1 cellular context compared by ENCODE assay signal in the genomic region with DNA sequence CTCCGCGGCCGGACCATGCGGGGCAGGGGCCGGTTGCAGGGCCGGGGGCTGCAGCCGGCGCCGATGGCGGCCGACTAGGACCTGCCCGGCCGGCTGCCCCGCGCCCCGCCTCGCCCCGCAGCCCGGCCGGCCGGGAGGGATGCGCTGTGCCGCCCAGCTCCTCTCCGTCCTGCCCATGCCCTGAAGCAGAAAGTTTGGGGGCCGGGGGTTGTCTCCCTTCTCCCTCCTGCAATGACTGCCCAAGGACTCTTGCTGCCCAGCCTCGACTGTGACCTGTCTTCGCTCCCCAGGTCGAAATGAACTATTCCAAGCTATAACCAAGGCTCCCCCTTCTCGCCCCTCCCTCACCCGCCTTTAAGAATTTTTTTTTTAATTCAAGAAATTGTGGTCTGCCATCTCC.
TF ChIP-seq lines count a peak whose summit lies in the region.

No MANE protein-coding gene starts in this region.

TF ChIP-seq in GM12878, 131 proteins besides CTCF, POLR2A, EP300 and RAD21 (continued from another document):
- TF ChIP-seq, protein P1, sequence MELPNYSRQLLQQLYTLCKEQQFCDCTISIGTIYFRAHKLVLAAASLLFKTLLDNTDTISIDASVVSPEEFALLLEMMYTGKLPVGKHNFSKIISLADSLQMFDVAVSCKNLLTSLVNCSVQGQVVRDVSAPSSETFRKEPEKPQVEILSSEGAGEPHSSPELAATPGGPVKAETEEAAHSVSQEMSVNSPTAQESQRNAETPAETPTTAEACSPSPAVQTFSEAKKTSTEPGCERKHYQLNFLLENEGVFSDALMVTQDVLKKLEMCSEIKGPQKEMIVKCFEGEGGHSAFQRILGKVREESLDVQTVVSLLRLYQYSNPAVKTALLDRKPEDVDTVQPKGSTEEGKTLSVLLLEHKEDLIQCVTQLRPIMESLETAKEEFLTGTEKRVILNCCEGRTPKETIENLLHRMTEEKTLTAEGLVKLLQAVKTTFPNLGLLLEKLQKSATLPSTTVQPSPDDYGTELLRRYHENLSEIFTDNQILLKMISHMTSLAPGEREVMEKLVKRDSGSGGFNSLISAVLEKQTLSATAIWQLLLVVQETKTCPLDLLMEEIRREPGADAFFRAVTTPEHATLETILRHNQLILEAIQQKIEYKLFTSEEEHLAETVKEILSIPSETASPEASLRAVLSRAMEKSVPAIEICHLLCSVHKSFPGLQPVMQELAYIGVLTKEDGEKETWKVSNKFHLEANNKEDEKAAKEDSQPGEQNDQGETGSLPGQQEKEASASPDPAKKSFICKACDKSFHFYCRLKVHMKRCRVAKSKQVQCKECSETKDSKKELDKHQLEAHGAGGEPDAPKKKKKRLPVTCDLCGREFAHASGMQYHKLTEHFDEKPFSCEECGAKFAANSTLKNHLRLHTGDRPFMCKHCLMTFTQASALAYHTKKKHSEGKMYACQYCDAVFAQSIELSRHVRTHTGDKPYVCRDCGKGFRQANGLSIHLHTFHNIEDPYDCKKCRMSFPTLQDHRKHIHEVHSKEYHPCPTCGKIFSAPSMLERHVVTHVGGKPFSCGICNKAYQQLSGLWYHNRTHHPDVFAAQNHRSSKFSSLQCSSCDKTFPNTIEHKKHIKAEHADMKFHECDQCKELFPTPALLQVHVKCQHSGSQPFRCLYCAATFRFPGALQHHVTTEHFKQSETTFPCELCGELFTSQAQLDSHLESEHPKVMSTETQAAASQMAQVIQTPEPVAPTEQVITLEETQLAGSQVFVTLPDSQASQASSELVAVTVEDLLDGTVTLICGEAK (IDR thresholded peaks at IDR 0.05; ENCODE audit: borderline replicate concordance): no peak
- TF ChIP-seq ZNF217 (IDR thresholded peaks at IDR 0.05) (no peak), FOXM1 (IDR thresholded peaks at IDR 0.05; ENCODE audit: low read depth, low read length) (no peak), JUND (IDR thresholded peaks at IDR 0.05; ENCODE audit: low read depth, low read length) (no peak)
- TF ChIP-seq, protein P2, sequence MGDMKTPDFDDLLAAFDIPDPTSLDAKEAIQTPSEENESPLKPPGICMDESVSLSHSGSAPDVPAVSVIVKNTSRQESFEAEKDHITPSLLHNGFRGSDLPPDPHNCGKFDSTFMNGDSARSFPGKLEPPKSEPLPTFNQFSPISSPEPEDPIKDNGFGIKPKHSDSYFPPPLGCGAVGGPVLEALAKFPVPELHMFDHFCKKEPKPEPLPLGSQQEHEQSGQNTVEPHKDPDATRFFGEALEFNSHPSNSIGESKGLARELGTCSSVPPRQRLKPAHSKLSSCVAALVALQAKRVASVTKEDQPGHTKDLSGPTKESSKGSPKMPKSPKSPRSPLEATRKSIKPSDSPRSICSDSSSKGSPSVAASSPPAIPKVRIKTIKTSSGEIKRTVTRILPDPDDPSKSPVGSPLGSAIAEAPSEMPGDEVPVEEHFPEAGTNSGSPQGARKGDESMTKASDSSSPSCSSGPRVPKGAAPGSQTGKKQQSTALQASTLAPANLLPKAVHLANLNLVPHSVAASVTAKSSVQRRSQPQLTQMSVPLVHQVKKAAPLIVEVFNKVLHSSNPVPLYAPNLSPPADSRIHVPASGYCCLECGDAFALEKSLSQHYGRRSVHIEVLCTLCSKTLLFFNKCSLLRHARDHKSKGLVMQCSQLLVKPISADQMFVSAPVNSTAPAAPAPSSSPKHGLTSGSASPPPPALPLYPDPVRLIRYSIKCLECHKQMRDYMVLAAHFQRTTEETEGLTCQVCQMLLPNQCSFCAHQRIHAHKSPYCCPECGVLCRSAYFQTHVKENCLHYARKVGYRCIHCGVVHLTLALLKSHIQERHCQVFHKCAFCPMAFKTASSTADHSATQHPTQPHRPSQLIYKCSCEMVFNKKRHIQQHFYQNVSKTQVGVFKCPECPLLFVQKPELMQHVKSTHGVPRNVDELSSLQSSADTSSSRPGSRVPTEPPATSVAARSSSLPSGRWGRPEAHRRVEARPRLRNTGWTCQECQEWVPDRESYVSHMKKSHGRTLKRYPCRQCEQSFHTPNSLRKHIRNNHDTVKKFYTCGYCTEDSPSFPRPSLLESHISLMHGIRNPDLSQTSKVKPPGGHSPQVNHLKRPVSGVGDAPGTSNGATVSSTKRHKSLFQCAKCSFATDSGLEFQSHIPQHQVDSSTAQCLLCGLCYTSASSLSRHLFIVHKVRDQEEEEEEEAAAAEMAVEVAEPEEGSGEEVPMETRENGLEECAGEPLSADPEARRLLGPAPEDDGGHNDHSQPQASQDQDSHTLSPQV (IDR thresholded peaks at IDR 0.05): no peak
- TF ChIP-seq, protein P3, sequence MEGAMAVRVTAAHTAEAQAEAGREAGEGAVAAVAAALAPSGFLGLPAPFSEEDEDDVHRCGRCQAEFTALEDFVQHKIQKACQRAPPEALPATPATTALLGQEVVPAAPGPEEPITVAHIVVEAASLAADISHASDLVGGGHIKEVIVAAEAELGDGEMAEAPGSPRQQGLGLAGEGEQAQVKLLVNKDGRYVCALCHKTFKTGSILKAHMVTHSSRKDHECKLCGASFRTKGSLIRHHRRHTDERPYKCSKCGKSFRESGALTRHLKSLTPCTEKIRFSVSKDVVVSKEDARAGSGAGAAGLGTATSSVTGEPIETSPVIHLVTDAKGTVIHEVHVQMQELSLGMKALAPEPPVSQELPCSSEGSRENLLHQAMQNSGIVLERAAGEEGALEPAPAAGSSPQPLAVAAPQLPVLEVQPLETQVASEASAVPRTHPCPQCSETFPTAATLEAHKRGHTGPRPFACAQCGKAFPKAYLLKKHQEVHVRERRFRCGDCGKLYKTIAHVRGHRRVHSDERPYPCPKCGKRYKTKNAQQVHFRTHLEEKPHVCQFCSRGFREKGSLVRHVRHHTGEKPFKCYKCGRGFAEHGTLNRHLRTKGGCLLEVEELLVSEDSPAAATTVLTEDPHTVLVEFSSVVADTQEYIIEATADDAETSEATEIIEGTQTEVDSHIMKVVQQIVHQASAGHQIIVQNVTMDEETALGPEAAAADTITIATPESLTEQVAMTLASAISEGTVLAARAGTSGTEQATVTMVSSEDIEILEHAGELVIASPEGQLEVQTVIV (IDR thresholded peaks at IDR 0.05; ENCODE audit: borderline replicate concordance, partially characterized antibody): no peak
TF ChIP-seq in GM12878: peak in this region for 0.
